Comparison of ENCODE assay signal across 20 cellular contexts in genomic region chr13:63414247-63414646, GRCh38.
DNase-seq lines count a peak whose midpoint lies in the region; ATAC-seq, FAIRE-seq and TF ChIP-seq lines count a peak whose summit lies in the region.
"Had no signal": no experiment of that assay in that cellular context is flagged by ENCODE, and none has a peak within 500 bp of the region (broad histone marks: within the 10 kb centered on the region; RNA-seq: fewer than 3 reads in every experiment).

No MANE protein-coding gene starts in this region.

- no peak overlapping the region for H3K27ac ChIP-seq in A549
- H3K27ac ChIP-seq in GM23338 (ENCODE audit: low read depth), result no peak overlapping the region
- H3K27ac ChIP-seq in SU-DHL-6 (ENCODE audit: low read depth, low read length), result no peak overlapping the region
- H3K27ac ChIP-seq: BLaER1 treated with 17β-estradiol and CSF1 and Interleukin-3, amounts not matched to agents 10 nM and 100 nM; C4-2B had no signal

- TF ChIP-seq CTCF in A549 (IDR thresholded peaks at IDR 0.05), result no peak
- no peak for TF ChIP-seq CTCF in GM23338 (conservative IDR thresholded peaks at IDR 0.05; ENCODE audit: low read depth in 2 of 2)
- TF ChIP-seq CTCF in SU-DHL-6 (IDR thresholded peaks at IDR 0.05; ENCODE audit: insufficient read depth, low read length, poor library complexity, severe bottlenecking), result no peak

- no peak for TF ChIP-seq POLR2A in A549 (IDR thresholded peaks at IDR 0.05; ENCODE audit: low read length)

- no peak for TF ChIP-seq RAD21 in A549 (conservative IDR thresholded peaks at IDR 0.05 in 1 of 2, IDR thresholded peaks at IDR 0.05 in 1 of 2)

- H3K4me1 Mint-ChIP-seq in GM23338, result peaks cover 2% of the 10 kb centered on the region; the same call in 1 of the 3 replicates
- H3K4me1 Mint-ChIP-seq: B cell had no signal

- no peak for TF ChIP-seq EP300 in A549 (IDR thresholded peaks at IDR 0.05)

- H3K9me2 ChIP-seq in GM23338 (ENCODE audit: insufficient read depth) (no peaks in the 10 kb centered on the region), SU-DHL-6 (replicated peaks; ENCODE audit: insufficient read depth, low read length) (no peaks in the 10 kb centered on the region)

- ATAC-seq in A549, result no peak
- no peak for ATAC-seq in GM23338
- ATAC-seq: CD8-positive, alpha-beta T cell had no signal

- 71% methylated on average over 2 of the region's 2 CpGs for WGBS in A549 (ENCODE audit: missing lambda C conversion rate)

- CTCF ChIA-PET in A549 (lab: Yijun Ruan, JAX), result no interaction called here

- no peak overlapping the region for H3K9ac ChIP-seq in SU-DHL-6 (ENCODE audit: low read length)
- H3K9ac ChIP-seq: BLaER1 treated with 17β-estradiol and CSF1 and Interleukin-3, amounts not matched to agents 10 nM and 100 nM had no signal

- H3K4me2 ChIP-seq in A549 (no peak overlapping the region), GM23338 (no peak overlapping the region), SU-DHL-6 (ENCODE audit: low read depth, low read length, poor library complexity, severe bottlenecking) (no peak overlapping the region)
- H3K4me2 ChIP-seq: BLaER1 treated with 17β-estradiol and CSF1 and Interleukin-3, amounts not matched to agents 10 nM and 100 nM had no signal

- H3K9me3 Mint-ChIP-seq in GM23338, result peaks cover 24% of the 10 kb centered on the region; the same call in 2 of the 3 replicates

- H3K4me3 ChIP-seq in A549 (no peak overlapping the region), GM23338 (no peak overlapping the region), SU-DHL-6 (ENCODE audit: insufficient read depth, low read length, poor library complexity, severe bottlenecking) (no peak overlapping the region)
- H3K4me3 ChIP-seq: BLaER1 treated with 17β-estradiol and CSF1 and Interleukin-3, amounts not matched to agents 10 nM and 100 nM had no signal

- no peaks in the 10 kb centered on the region for H3K27me3 Mint-ChIP-seq in GM23338 (ENCODE audit: insufficient read depth, low read depth, poor library complexity)
- H3K27me3 Mint-ChIP-seq: B cell; CD4-positive, alpha-beta T cell had no signal

- H2AFZ ChIP-seq in GM23338 (0 out of 2 replicates have a peak overlapping the region, but pooled peaks have one; percentile 3), SU-DHL-6 (ENCODE audit: low read depth, low read length, severe bottlenecking) (peak overlapping the region; percentile 42)

- POLR2A ChIA-PET in A549 (lab: Yijun Ruan, JAX), result no interaction called here

- no peak overlapping the region for H3K27ac Mint-ChIP-seq in GM23338
- H3K27ac Mint-ChIP-seq: B cell; CD4-positive, alpha-beta T cell; CD8-positive, alpha-beta T cell had no signal

- no peak for FAIRE-seq in A549 (lab: Jason Lieb, UNC)
- FAIRE-seq: A204.1, D721Med, GM12891, GM19239 had no signal

- H3K36me3 ChIP-seq in GM23338 (ENCODE audit: insufficient read depth), result no peaks in the 10 kb centered on the region
- H3K36me3 ChIP-seq in SU-DHL-6 (ENCODE audit: low read length), result no peaks in the 10 kb centered on the region
- H3K36me3 ChIP-seq: BLaER1 treated with 17β-estradiol and CSF1 and Interleukin-3, amounts not matched to agents 10 nM and 100 nM had no signal

- H3K9me3 ChIP-seq in A549 (no peaks in the 10 kb centered on the region), SU-DHL-6 (ENCODE audit: insufficient read depth, low read length) (no peaks in the 10 kb centered on the region)
- H3K9me3 ChIP-seq: BLaER1 treated with 17β-estradiol and CSF1 and Interleukin-3, amounts not matched to agents 10 nM and 100 nM; Caco-2 had no signal

- H4K20me1 ChIP-seq in GM23338 (replicated peaks; ENCODE audit: insufficient read depth), result no peaks in the 10 kb centered on the region
- H4K20me1 ChIP-seq in SU-DHL-6 (ENCODE audit: low read depth, low read length), result no peaks in the 10 kb centered on the region
- H4K20me1 ChIP-seq: BLaER1 treated with 17β-estradiol and CSF1 and Interleukin-3, amounts not matched to agents 10 nM and 100 nM had no signal

- H3K79me2 ChIP-seq in GM23338 (replicated peaks; ENCODE audit: insufficient read depth) (no peaks in the 10 kb centered on the region), SU-DHL-6 (ENCODE audit: insufficient read depth, low read length) (no peaks in the 10 kb centered on the region)

- no peaks in the 10 kb centered on the region for H3K27me3 ChIP-seq in GM23338 (ENCODE audit: insufficient read depth)
- no peaks in the 10 kb centered on the region for H3K27me3 ChIP-seq in SU-DHL-6 (ENCODE audit: low read length)
- H3K27me3 ChIP-seq: BLaER1 treated with 17β-estradiol and CSF1 and Interleukin-3, amounts not matched to agents 10 nM and 100 nM had no signal

- no peaks in the 10 kb centered on the region for H3K4me1 ChIP-seq in A549
- H3K4me1 ChIP-seq in GM23338 (ENCODE audit: insufficient read depth), result peaks cover 4% of the 10 kb centered on the region
- H3K4me1 ChIP-seq: BLaER1 treated with 17β-estradiol and CSF1 and Interleukin-3, amounts not matched to agents 10 nM and 100 nM; Caco-2 had no signal

- DNase-seq in A549 (ENCODE audit: low read depth in 1 of 2, low spot score in 1 of 2), result no peak
- no peak for DNase-seq in GM23338 (ENCODE audit: low spot score)
- DNase-seq in HK-2 (ENCODE audit: unreplicated experiment), result no peak
- DNase-seq in GOT3 (lab: John Stamatoyannopoulos, UW), result no peak
- DNase-seq: 8988T; AML-193; Caco-2; Calu3; CD4-positive, alpha-beta T cell; CD8-positive, alpha-beta T cell; DMS79 treated with DMSO at 0.1 percent for 48 hours; GF-D8 had no signal

- peaks cover 24% of the 10 kb centered on the region; the same call in 2 of the 3 replicates for H3K36me3 Mint-ChIP-seq in GM23338 (ENCODE audit: low read depth)
- H3K36me3 Mint-ChIP-seq: CD8-positive, alpha-beta T cell had no signal

- H3K4me3 Mint-ChIP-seq in GM23338, result no peak overlapping the region
- H3K4me3 Mint-ChIP-seq: B cell; CD4-positive, alpha-beta T cell; CD8-positive, alpha-beta T cell had no signal

- no peaks in the 10 kb centered on the region for H3F3A ChIP-seq in GM23338 (replicated peaks; ENCODE audit: low read depth)
- no peaks in the 10 kb centered on the region for H3F3A ChIP-seq in SU-DHL-6 (ENCODE audit: insufficient read depth)

TF ChIP-seq in A549, 52 proteins besides CTCF, POLR2A, EP300 and RAD21:
- TF ChIP-seq CEBPB (IDR thresholded peaks at IDR 0.05) (no peak), MAFK (IDR thresholded peaks at IDR 0.05; ENCODE audit: partially characterized antibody) (peak; percentile 60)

TF ChIP-seq in GM23338, 12 proteins besides CTCF, POLR2A, EP300 and RAD21 (continues in another document):
- no peak for TF ChIP-seq REST (IDR thresholded peaks at IDR 0.05; ENCODE audit: unreplicated experiment)
- TF ChIP-seq ZNF114 (CRISPR knock-in tag; IDR thresholded peaks at IDR 0.05), result no peak
